In the genomic region with DNA sequence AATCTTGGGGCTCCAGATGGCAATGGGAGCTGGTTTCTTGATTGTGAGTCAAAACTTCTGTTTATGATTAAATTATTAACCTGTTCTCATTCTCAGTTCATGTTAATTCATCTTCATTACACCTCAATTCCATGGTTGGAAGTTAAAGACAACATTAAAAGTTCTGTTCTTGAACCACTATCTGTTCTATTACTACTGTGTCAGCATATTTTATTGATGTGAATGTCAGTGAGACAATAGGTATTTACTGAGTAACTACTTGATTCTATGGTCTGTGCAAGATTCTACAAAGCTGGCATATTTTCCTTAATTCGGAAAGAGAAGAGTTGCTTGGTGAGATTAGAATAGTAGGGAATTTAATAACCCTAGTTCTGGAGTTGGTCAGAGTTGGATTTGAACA, we compare ENCODE assay signal across 2 cellular contexts.
TF ChIP-seq lines count a peak whose summit lies in the region.

No MANE protein-coding gene starts in this region.

TF ChIP-seq in HepG2, 621 proteins besides CTCF, POLR2A, EP300 and RAD21:
- TF ChIP-seq ZNF282 (IDR thresholded peaks at IDR 0.05; ENCODE audit: partially characterized antibody) (no peak), MAFF (IDR thresholded peaks at IDR 0.05; ENCODE audit: low read depth, low read length) (peak; percentile 91), MAFK (conservative IDR thresholded peaks at IDR 0.05 in 1 of 2, IDR thresholded peaks at IDR 0.05 in 1 of 2; ENCODE audit: low read length in 2 of 2) (peak; percentile 86 to 94)
- TF ChIP-seq, protein P1, sequence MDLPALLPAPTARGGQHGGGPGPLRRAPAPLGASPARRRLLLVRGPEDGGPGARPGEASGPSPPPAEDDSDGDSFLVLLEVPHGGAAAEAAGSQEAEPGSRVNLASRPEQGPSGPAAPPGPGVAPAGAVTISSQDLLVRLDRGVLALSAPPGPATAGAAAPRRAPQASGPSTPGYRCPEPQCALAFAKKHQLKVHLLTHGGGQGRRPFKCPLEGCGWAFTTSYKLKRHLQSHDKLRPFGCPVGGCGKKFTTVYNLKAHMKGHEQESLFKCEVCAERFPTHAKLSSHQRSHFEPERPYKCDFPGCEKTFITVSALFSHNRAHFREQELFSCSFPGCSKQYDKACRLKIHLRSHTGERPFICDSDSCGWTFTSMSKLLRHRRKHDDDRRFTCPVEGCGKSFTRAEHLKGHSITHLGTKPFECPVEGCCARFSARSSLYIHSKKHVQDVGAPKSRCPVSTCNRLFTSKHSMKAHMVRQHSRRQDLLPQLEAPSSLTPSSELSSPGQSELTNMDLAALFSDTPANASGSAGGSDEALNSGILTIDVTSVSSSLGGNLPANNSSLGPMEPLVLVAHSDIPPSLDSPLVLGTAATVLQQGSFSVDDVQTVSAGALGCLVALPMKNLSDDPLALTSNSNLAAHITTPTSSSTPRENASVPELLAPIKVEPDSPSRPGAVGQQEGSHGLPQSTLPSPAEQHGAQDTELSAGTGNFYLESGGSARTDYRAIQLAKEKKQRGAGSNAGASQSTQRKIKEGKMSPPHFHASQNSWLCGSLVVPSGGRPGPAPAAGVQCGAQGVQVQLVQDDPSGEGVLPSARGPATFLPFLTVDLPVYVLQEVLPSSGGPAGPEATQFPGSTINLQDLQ (CRISPR knock-in tag; IDR thresholded peaks at IDR 0.05), result no peak

TF ChIP-seq in H1, 55 proteins besides CTCF, POLR2A, EP300 and RAD21:
- TF ChIP-seq TBP (IDR thresholded peaks at IDR 0.05; ENCODE audit: low read depth, low read length) (no peak), RXRA (IDR thresholded peaks at IDR 0.05; ENCODE audit: insufficient read depth, low read depth, low read length) (no peak), CEBPB (IDR thresholded peaks at IDR 0.05; ENCODE audit: low read depth, low read length) (no peak), CHD2 (IDR thresholded peaks at IDR 0.05; ENCODE audit: low read length) (no peak), MAFK (IDR thresholded peaks at IDR 0.05; ENCODE audit: low read depth, low read length) (peak; percentile 47; the same call in 1 of the 2 replicates)
- TF ChIP-seq, protein P2, sequence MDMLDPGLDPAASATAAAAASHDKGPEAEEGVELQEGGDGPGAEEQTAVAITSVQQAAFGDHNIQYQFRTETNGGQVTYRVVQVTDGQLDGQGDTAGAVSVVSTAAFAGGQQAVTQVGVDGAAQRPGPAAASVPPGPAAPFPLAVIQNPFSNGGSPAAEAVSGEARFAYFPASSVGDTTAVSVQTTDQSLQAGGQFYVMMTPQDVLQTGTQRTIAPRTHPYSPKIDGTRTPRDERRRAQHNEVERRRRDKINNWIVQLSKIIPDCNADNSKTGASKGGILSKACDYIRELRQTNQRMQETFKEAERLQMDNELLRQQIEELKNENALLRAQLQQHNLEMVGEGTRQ (IDR thresholded peaks at IDR 0.05; ENCODE audit: low read length), result no peak
TF ChIP-seq in H1: peak in this region for 1.
